8 cellular contexts compared by ENCODE assay signal in the genomic region with DNA sequence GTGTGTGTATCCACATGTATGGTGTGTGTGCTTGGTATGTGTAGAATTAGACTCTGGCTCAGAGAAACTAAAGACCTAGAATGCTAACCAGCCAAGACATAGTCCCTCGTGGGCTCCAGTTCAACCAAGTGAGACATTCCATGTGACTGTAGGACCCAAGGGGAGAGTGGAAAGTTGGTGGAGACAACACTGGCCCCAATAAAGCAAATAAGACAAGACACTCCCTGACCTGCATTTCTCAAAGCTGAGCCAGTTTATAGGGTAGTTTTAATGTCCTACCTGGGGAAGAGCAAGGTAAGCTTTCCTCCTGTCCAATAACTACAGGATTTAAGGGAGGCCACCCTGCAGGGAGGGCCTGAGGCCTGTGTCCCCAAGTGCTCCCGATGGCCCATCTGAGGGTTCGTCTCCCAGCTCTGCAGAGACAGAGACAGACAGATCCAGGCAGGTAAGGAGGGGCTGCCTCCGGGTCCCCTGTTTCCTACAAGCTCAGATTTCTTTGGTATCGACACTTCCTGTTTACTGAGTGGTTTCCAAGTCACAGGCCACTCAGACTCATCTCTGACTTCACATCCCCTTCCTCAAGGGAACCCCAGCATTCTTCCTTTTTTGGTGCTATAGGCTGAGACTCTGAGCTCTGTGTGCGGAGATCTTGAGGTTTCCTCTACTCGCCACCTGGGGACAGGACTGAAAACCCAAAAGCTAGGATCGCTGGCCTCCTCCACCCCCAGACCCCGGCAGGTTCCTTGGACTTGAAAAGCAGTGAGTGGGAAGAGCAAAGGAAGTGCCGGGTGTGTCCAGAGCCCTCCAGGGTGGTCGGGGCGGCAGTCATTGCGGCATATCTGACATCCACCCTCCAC. TPM values are rescaled to one million over a fixed set of nuclear protein-coding genes. Genes with fewer than 3 reads are reported as not detected.
DNase-seq lines count a peak whose midpoint lies in the region; ATAC-seq and TF ChIP-seq lines count a peak whose summit lies in the region.

No MANE protein-coding gene starts in this region.

- ATAC-seq in GM21528 (IDR thresholded peaks at IDR 0.05; ENCODE audit: low FRiP score, unreplicated experiment) (peak; percentile 47), left lung (peak; percentile 65)

- H3K9me3 ChIP-seq in left lung (no peaks in the 10 kb centered on the region), thyroid gland (no peaks in the 10 kb centered on the region), BE2C (no peaks in the 10 kb centered on the region)

- TF ChIP-seq CTCF in GM10266 (IDR thresholded peaks at IDR 0.05; ENCODE audit: control insufficient read depth, insufficient read depth, low read depth, missing control alignments) (no peak), left lung (IDR thresholded peaks at IDR 0.05) (no peak), thyroid gland (IDR thresholded peaks at IDR 0.05) (no peak), BE2C (IDR thresholded peaks at IDR 0.05; ENCODE audit: low read depth, low read length) (no peak)

- H3K27ac ChIP-seq in left lung (peak overlapping the region; percentile 90 to 98), thyroid gland (peak overlapping the region; percentile 32 to 66 (median 52))

- peak overlapping the region in 1 of 2 donors; percentile 32 for H3K4me3 ChIP-seq in left lung
- no peak overlapping the region for H3K4me3 ChIP-seq in thyroid gland (replicated peaks in 1 of 3)
- no peak overlapping the region for H3K4me3 ChIP-seq in BE2C (ENCODE audit: low read depth, low read length)

- intact Hi-C loops in left lung (cut with DNase I) (no loop called here), thyroid gland (cut with DNase I) (no loop called here)

- WGBS in thyroid gland, 2 donors: 49 to 66% methylated on average over 13 of the region's 13 CpGs

- H3K36me3 ChIP-seq in left lung (peaks cover 0 to 25% of the 10 kb centered on the region in 2 donors), thyroid gland (no peaks in the 10 kb centered on the region), BE2C (no peaks in the 10 kb centered on the region)

- no peaks in the 10 kb centered on the region for H3K27me3 ChIP-seq in left lung
- no peaks in the 10 kb centered on the region for H3K27me3 ChIP-seq in thyroid gland
- H3K27me3 ChIP-seq in BE2C: no peaks in the 10 kb centered on the region

- DNase-seq in GM10266 (ENCODE audit: extremely low spot score): peak; percentile 78
- DNase-seq in KG1 (lab: John Stamatoyannopoulos, UW): peak; percentile 56
- DNase-seq in activated gamma-delta T cell treated with anti-CD3 and anti-CD28 coated beads, Interleukin-2, amount 50 U/mL, for 16 hours (ENCODE audit: low read depth): peak; percentile 45
- DNase-seq in left lung: no peak
- DNase-seq in thyroid gland: no peak
- DNase-seq in BE2C: no peak
- no peak for DNase-seq in COLO668 (lab: John Stamatoyannopoulos, UW; ENCODE audit: unreplicated experiment)

- TF ChIP-seq POLR2A in thyroid gland (IDR thresholded peaks at IDR 0.05): no peak

- H3K4me1 ChIP-seq in left lung (peaks cover 23 to 98% of the 10 kb centered on the region in 2 donors), thyroid gland (peaks cover 0 to 16% of the 10 kb centered on the region in 2 donors), BE2C (no peaks in the 10 kb centered on the region)

RNA-seq across cellular contexts. Expression of a gene that starts 9.3 kb away (rescaled TPM):
- 10 to 100 TPM; 38.7 to 71.5 TPM for total RNA-seq in left lung
- 10 to 100 TPM in 1 of 4 donors, 1 to 10 TPM in 3; 5.7 to 13.2 (median 8.8) TPM for total RNA-seq in thyroid gland
- polyA plus RNA-seq in BE2C (2012; ENCODE audit: insufficient read depth, insufficient read length, low read depth): not detected

Comparison
In these comparisons a context has a peak if more than half of its experiments do, and no peak if none do; other contexts are left out.
1. DNase-seq: peak in GM10266 (single experiment), KG1 (single experiment) and activated gamma-delta T cell treated with anti-CD3 and anti-CD28 coated beads, Interleukin-2, amount 50 U/mL, for 16 hours (single experiment); none in left lung (0 of 2), thyroid gland (0 of 2), BE2C (single experiment) and COLO668 (single experiment).